Comparison of ENCODE assay signal across 9 cellular contexts in genomic region chr12:45866299-45866698, GRCh38.
"Had no signal": no experiment of that assay in that cellular context is flagged by ENCODE, and none has a peak within 500 bp of the region (broad histone marks: within the 10 kb centered on the region; RNA-seq: fewer than 3 reads in every experiment).

No MANE protein-coding gene starts in this region.

- DNase-seq: GM23248, GOT3, H9, HCEC 1CT, Karpas-422, KBM-7 had no signal

- H3K27ac ChIP-seq: GM23248, KMS-11 had no signal

- H2AFZ ChIP-seq: GM23248 had no signal

- H3K4me3 Mint-ChIP-seq: H9 had no signal

- H3K9ac ChIP-seq: GM23248, KMS-11 had no signal

- H3K4me1 Mint-ChIP-seq: H9 had no signal

- FAIRE-seq: H54, HTR-8/SVneo had no signal

- H3K9me3 Mint-ChIP-seq: H9 had no signal

- H3K27ac Mint-ChIP-seq: H9 had no signal

- H3K4me3 ChIP-seq: GM23248 had no signal

- H3K4me2 ChIP-seq: KMS-11 had no signal
